ENCODE assay signal across 24 cellular contexts in genomic region chr16:20853981-20854620, GRCh38. TPM values are rescaled to one million over a fixed set of nuclear protein-coding genes. Genes with fewer than 3 reads are reported as not detected.
DNase-seq lines count a peak whose midpoint lies in the region; ATAC-seq, FAIRE-seq and TF ChIP-seq lines count a peak whose summit lies in the region.
"Had no signal": no experiment of that assay in that cellular context is flagged by ENCODE, and none has a peak within 500 bp of the region (broad histone marks: within the 10 kb centered on the region; RNA-seq: fewer than 3 reads in every experiment).

No MANE protein-coding gene starts in this region.

- DNase-seq in left ventricle myocardium inferior = no peak
- no peak for DNase-seq in left ventricle myocardium superior
- DNase-seq in WTC11 (ENCODE audit: low spot score) = no peak
- no peak for DNase-seq in keratinocyte (ENCODE audit: low read depth, low spot score)
- DNase-seq in uterus = no peak
- DNase-seq in NCI-H1417 (lab: John Stamatoyannopoulos, UW) = no peak
- no peak for DNase-seq in hippocampal formation (lab: John Stamatoyannopoulos, UW)
- DNase-seq: activated CD8-positive, alpha-beta T cell treated with anti-CD3 and anti-CD28 coated beads, Interleukin-2, amount 10 ng/mL, durations not matched to agents 7 days and 5 days; activated naive CD4-positive, alpha-beta T cell treated with anti-CD3 and anti-CD28 coated beads, Interleukin-2, amount 10 ng/mL, durations not matched to agents 7 days and 5 days; cerebellar nuclear complex; DMS 273 treated with DMSO at 0.1 percent for 48 hours; effector CD8-positive, alpha-beta T cell; esophagus squamous epithelium; naive thymus-derived CD8-positive, alpha-beta T cell; NCI-H2171; NCI-H524 treated with DMSO at 0.1 percent for 48 hours; pancreas; right lobe of liver; stimulated activated CD8-positive, alpha-beta memory T cell treated with anti-CD3 and anti-CD28 coated beads, Interleukin-4, amount 100 ng/mL, for 48 hours had no signal

- H2AFZ ChIP-seq in keratinocyte (ENCODE audit: control insufficient read depth, low read length) = no peak overlapping the region

- H3K4me1 ChIP-seq in left ventricle myocardium inferior (peaks cover 70% of the 10 kb centered on the region), keratinocyte (ENCODE audit: control insufficient read depth, extremely low read depth, insufficient read depth, low read length) (peaks cover 33% of the 10 kb centered on the region), uterus (peaks cover 14 to 20% of the 10 kb centered on the region in 2 donors)

- no peaks in the 10 kb centered on the region for H3K9me1 ChIP-seq in keratinocyte (ENCODE audit: control insufficient read depth, extremely low read depth, insufficient read depth, low read length)

- no peaks in the 10 kb centered on the region for H3K9me3 Mint-ChIP-seq in WTC11
- H3K9me3 Mint-ChIP-seq: activated naive CD4-positive, alpha-beta T cell treated with anti-CD3 and anti-CD28 coated beads, Interleukin-2, amount 10 ng/mL, durations not matched to agents 7 days and 5 days; naive thymus-derived CD8-positive, alpha-beta T cell had no signal

- H3K4me3 Mint-ChIP-seq in WTC11 = no peak overlapping the region
- H3K4me3 Mint-ChIP-seq: activated CD8-positive, alpha-beta T cell treated with anti-CD3 and anti-CD28 coated beads, Interleukin-2, amount 10 ng/mL, durations not matched to agents 7 days and 5 days; activated naive CD4-positive, alpha-beta T cell treated with anti-CD3 and anti-CD28 coated beads, Interleukin-2, amount 10 ng/mL, durations not matched to agents 7 days and 5 days; naive thymus-derived CD8-positive, alpha-beta T cell had no signal

- TF ChIP-seq POLR2A in uterus (IDR thresholded peaks at IDR 0.05) = no peak

- H3K27ac ChIP-seq in left ventricle myocardium inferior (replicated peaks) (peak overlapping the region; percentile 92), keratinocyte (ENCODE audit: control insufficient read depth, insufficient read depth, low read length) (no peak overlapping the region), uterus (peak overlapping the region; percentile 77 to 85)
- H3K27ac ChIP-seq: BLaER1 treated with 17β-estradiol and CSF1 and Interleukin-3, amounts not matched to agents 10 nM and 100 nM; pancreas; right lobe of liver had no signal

- peak; percentile 41 for FAIRE-seq in keratinocyte (lab: Jason Lieb, UNC)
- FAIRE-seq: G401.6, K562, pancreas had no signal

- ATAC-seq in left ventricle myocardium superior (no peak), WTC11 (no peak), GM18873 (IDR thresholded peaks at IDR 0.05; ENCODE audit: low FRiP score, unreplicated experiment) (no peak)
- ATAC-seq: activated CD8-positive, alpha-beta T cell treated with anti-CD3 and anti-CD28 coated beads, Interleukin-2, amount 10 ng/mL, durations not matched to agents 7 days and 5 days; K562; naive thymus-derived CD8-positive, alpha-beta T cell; pancreas had no signal

- H3K4me2 ChIP-seq in keratinocyte (ENCODE audit: control insufficient read depth, extremely low read depth, insufficient read depth, low read depth, low read length) = no peak overlapping the region

- no peaks in the 10 kb centered on the region for H3K79me2 ChIP-seq in keratinocyte (ENCODE audit: control insufficient read depth, insufficient read depth, low read length)

- POLR2A ChIA-PET in WTC11 (lab: Charles Lee) = interaction anchor here (0.6 kb wide), 1 partner anchor 1496 kb away, joined by 3 read pairs; no protein-coding TSS in a partner anchor

- H3K4me3 ChIP-seq in left ventricle myocardium inferior (no peak overlapping the region), keratinocyte (ENCODE audit: control insufficient read depth in 2 of 3, extremely low read depth in 1 of 3, insufficient read depth in 2 of 3, low read depth in 1 of 3, low read length in 3 of 3) (no peak overlapping the region), uterus (no peak overlapping the region)
- H3K4me3 ChIP-seq: BLaER1 treated with 17β-estradiol and CSF1 and Interleukin-3, amounts not matched to agents 10 nM and 100 nM; esophagus squamous epithelium; K562; pancreas; right lobe of liver; vagina had no signal

- H3K9ac ChIP-seq in keratinocyte (ENCODE audit: control insufficient read depth, extremely low read depth, insufficient read depth, low read length) = no peak overlapping the region
- H3K9ac ChIP-seq: BLaER1 treated with 17β-estradiol and CSF1 and Interleukin-3, amounts not matched to agents 10 nM and 100 nM had no signal

- no peaks in the 10 kb centered on the region for H3K9me3 ChIP-seq in left ventricle myocardium inferior (replicated peaks)
- H3K9me3 ChIP-seq in keratinocyte (ENCODE audit: control insufficient read depth, low read depth, low read length) = no peaks in the 10 kb centered on the region
- no peaks in the 10 kb centered on the region for H3K9me3 ChIP-seq in uterus
- H3K9me3 ChIP-seq: esophagus squamous epithelium, pancreas, right lobe of liver, vagina had no signal

- H3K36me3 ChIP-seq in left ventricle myocardium inferior (peaks cover under 1% of the 10 kb centered on the region), keratinocyte (ENCODE audit: control insufficient read depth in 2 of 2, extremely low read depth in 1 of 2, insufficient read depth in 2 of 2, low read length in 2 of 2) (peaks cover 7 to 9% of the 10 kb centered on the region in 2 experiments), uterus (no peaks in the 10 kb centered on the region)
- H3K36me3 ChIP-seq: pancreas had no signal

- H3K4me1 Mint-ChIP-seq in WTC11 = peaks cover 22% of the 10 kb centered on the region

- H3K27me3 ChIP-seq in left ventricle myocardium inferior (ENCODE audit: low read depth) (no peaks in the 10 kb centered on the region), keratinocyte (ENCODE audit: control insufficient read depth, extremely low read depth, insufficient read depth, low read length) (no peaks in the 10 kb centered on the region), uterus (no peaks in the 10 kb centered on the region)
- H3K27me3 ChIP-seq: BLaER1 treated with 17β-estradiol and CSF1 and Interleukin-3, amounts not matched to agents 10 nM and 100 nM; esophagus squamous epithelium; pancreas; right lobe of liver; vagina had no signal

- CTCF ChIA-PET in WTC11 (lab: Charles Lee) = interaction anchor here (0.9 to 2.5 kb wide), 3 partner anchors 101 to 230 kb away, joined by 3 to 9 read pairs (median 4); no protein-coding TSS in a partner anchor

- H4K20me1 ChIP-seq in keratinocyte (ENCODE audit: control insufficient read depth, extremely low read depth, insufficient read depth, low read length) = no peaks in the 10 kb centered on the region

- no peaks in the 10 kb centered on the region for H3K27me3 Mint-ChIP-seq in WTC11 (ENCODE audit: low read depth)
- H3K27me3 Mint-ChIP-seq: activated naive CD4-positive, alpha-beta T cell treated with anti-CD3 and anti-CD28 coated beads, Interleukin-2, amount 10 ng/mL, durations not matched to agents 7 days and 5 days; naive thymus-derived CD8-positive, alpha-beta T cell had no signal

- peak overlapping the region; percentile 54; the same call in 1 of the 2 replicates for H3K27ac Mint-ChIP-seq in WTC11
- H3K27ac Mint-ChIP-seq: activated CD8-positive, alpha-beta T cell treated with anti-CD3 and anti-CD28 coated beads, Interleukin-2, amount 10 ng/mL, durations not matched to agents 7 days and 5 days; activated naive CD4-positive, alpha-beta T cell treated with anti-CD3 and anti-CD28 coated beads, Interleukin-2, amount 10 ng/mL, durations not matched to agents 7 days and 5 days had no signal

- intact Hi-C loops in left ventricle myocardium inferior (cut with micrococcal nuclease) = no loop called here
- intact Hi-C loops in left ventricle myocardium superior (cut with micrococcal nuclease) = loop anchor here (10.0 kb wide), 1 partner anchor 51 kb away; the partner anchor contains the start of genes DCUN1D3 and LYRM1
- intact Hi-C loops in uterus (cut with DNase I; ENCODE audit: low total_unique reads) = loop anchor here (10.0 kb wide), 1 partner anchor 51 kb away; the partner anchor contains the start of genes DCUN1D3 and LYRM1

- TF ChIP-seq CTCF in left ventricle myocardium inferior (IDR thresholded peaks at IDR 0.05; ENCODE audit: borderline replicate concordance) (no peak), WTC11 (IDR thresholded peaks at IDR 0.05) (no peak), keratinocyte (optimal IDR thresholded peaks at IDR 0.05 in 1 of 3, IDR thresholded peaks at IDR 0.05 in 1 of 3, conservative IDR thresholded peaks at IDR 0.05 in 1 of 3; ENCODE audit: extremely low read depth in 1 of 3, insufficient read depth in 2 of 3, low read length in 3 of 3) (no peak), uterus (IDR thresholded peaks at IDR 0.05) (no peak)

- dilution Hi-C loops in keratinocyte (cut with MboI; ENCODE audit: extremely low pct_ligation_motif_present, low sequenced_read_pairs) = no loop called here

- H3K36me3 Mint-ChIP-seq in WTC11 = peaks cover 3% of the 10 kb centered on the region; the same call in 1 of the 2 replicates

RNA-seq across cellular contexts. Expression of gene DCUN1D3, which starts 46.1 kb away (rescaled TPM):
- 9.8 TPM for total RNA-seq in left ventricle myocardium inferior
- total RNA-seq in left ventricle myocardium superior = 16.5 TPM
- total RNA-seq in WTC11 (2021) = 12.8 to 14.7 TPM (median 14.4 TPM) in 3 replicates
- 8.0 to 10.0 TPM (median 9.4 TPM) in 3 replicates for polyA plus RNA-seq in keratinocyte
- 14.8 TPM for polyA plus RNA-seq in keratinocyte (2011; ENCODE audit: low read depth)
- 7.1 and 9.8 TPM in 2 replicates for polyA plus RNA-seq in keratinocyte (2011; cell fraction: cytosol; rRNA removed)
- 12.2 and 15.4 TPM in 2 replicates for polyA plus RNA-seq in keratinocyte (2011; cell fraction: nucleus; rRNA removed)
- 11.5 and 28.0 TPM in 2 replicates for polyA plus RNA-seq in keratinocyte (2012; ENCODE audit: low replicate concordance)
- polyA minus RNA-seq in keratinocyte = 18.5 to 29.4 TPM (median 27.1 TPM) in 3 replicates
- polyA minus RNA-seq in keratinocyte (2011; cell fraction: cytosol; rRNA and poly(A)+ RNA removed) = 14.8 TPM
- 13.1 and 21.9 TPM in 2 replicates for polyA minus RNA-seq in keratinocyte (2011; cell fraction: nucleus; rRNA and poly(A)+ RNA removed)
- 10 to 100 TPM; 14.7 to 38.0 (median 21.5) TPM for total RNA-seq in uterus

RNA-seq across cellular contexts. Expression of gene LYRM1, which starts 46.5 kb away (rescaled TPM):
- total RNA-seq in left ventricle myocardium inferior = 45.4 TPM
- 71.5 TPM for total RNA-seq in left ventricle myocardium superior
- total RNA-seq in WTC11 (2021) = 11.4 to 15.0 TPM (median 12.3 TPM) in 3 replicates
- polyA plus RNA-seq in keratinocyte = 13.1 to 27.1 TPM (median 21.7 TPM) in 3 replicates
- polyA plus RNA-seq in keratinocyte (2011; ENCODE audit: low read depth) = 13.0 TPM
- 19.7 and 28.4 TPM in 2 replicates for polyA plus RNA-seq in keratinocyte (2011; cell fraction: cytosol; rRNA removed)
- polyA plus RNA-seq in keratinocyte (2011; cell fraction: nucleus; rRNA removed) = 6.4 and 10.7 TPM in 2 replicates
- 22.6 and 25.4 TPM in 2 replicates for polyA plus RNA-seq in keratinocyte (2012; ENCODE audit: low replicate concordance)
- 2.3 to 12.0 TPM (median 5.1 TPM) in 3 replicates for polyA minus RNA-seq in keratinocyte
- 16.9 TPM for polyA minus RNA-seq in keratinocyte (2011; cell fraction: cytosol; rRNA and poly(A)+ RNA removed)
- polyA minus RNA-seq in keratinocyte (2011; cell fraction: nucleus; rRNA and poly(A)+ RNA removed) = 0.85 and 1.8 TPM in 2 replicates
- total RNA-seq in uterus = 100 to 1,000 TPM in 1 of 4 donors, 10 to 100 TPM in 3; 40.0 to 201 (median 51.0) TPM

RNA-seq across cellular contexts. Expression of gene REXO5, which starts 47.8 kb away (rescaled TPM):
- total RNA-seq in left ventricle myocardium inferior = 5.9 TPM
- 5.4 TPM for total RNA-seq in left ventricle myocardium superior
- 8.5 to 10.5 TPM (median 9.2 TPM) in 3 replicates for total RNA-seq in WTC11 (2021)
- polyA plus RNA-seq in keratinocyte = 1.3 to 2.6 TPM (median 1.8 TPM) in 3 replicates
- polyA plus RNA-seq in keratinocyte (2011; ENCODE audit: low read depth) = 2.0 TPM
- polyA plus RNA-seq in keratinocyte (2011; cell fraction: cytosol; rRNA removed) = 0.96 and 1.4 TPM in 2 replicates
- 3.8 and 4.3 TPM in 2 replicates for polyA plus RNA-seq in keratinocyte (2011; cell fraction: nucleus; rRNA removed)
- polyA plus RNA-seq in keratinocyte (2012; ENCODE audit: low replicate concordance) = 1.5 and 1.8 TPM in 2 replicates
- 1.3 to 2.1 TPM (median 1.5 TPM) in 3 replicates for polyA minus RNA-seq in keratinocyte
- polyA minus RNA-seq in keratinocyte (2011; cell fraction: cytosol; rRNA and poly(A)+ RNA removed) = 3.1 TPM
- polyA minus RNA-seq in keratinocyte (2011; cell fraction: nucleus; rRNA and poly(A)+ RNA removed) = 1.7 and 3.8 TPM in 2 replicates
- total RNA-seq in uterus = 10 to 100 TPM in 1 of 4 donors, 1 to 10 TPM in 1, under 1 TPM in 1, not detected in 1; 0.88 to 16.6 (median 6.2) TPM

RNA-seq across cellular contexts. Expression of gene ERI2, which starts 47.8 kb away (rescaled TPM):
- total RNA-seq in left ventricle myocardium inferior (9.8 TPM), left ventricle myocardium superior (11.5 TPM), WTC11 (2021) (15.7 to 18.3 TPM (median 16.9 TPM) in 3 replicates), uterus (10 to 100 TPM in 1 of 4 donors, 1 to 10 TPM in 2, under 1 TPM in 1; 0.88 to 37.3 (median 5.0) TPM)
- 15.2 to 35.3 TPM (median 19.5 TPM) in 3 replicates for polyA plus RNA-seq in keratinocyte
- 16.9 TPM for polyA plus RNA-seq in keratinocyte (2011; ENCODE audit: low read depth)
- polyA plus RNA-seq in keratinocyte (2011; cell fraction: cytosol; rRNA removed) = 8.5 and 15.5 TPM in 2 replicates
- polyA plus RNA-seq in keratinocyte (2011; cell fraction: nucleus; rRNA removed) = 11.2 and 18.7 TPM in 2 replicates
- polyA plus RNA-seq in keratinocyte (2012; ENCODE audit: low replicate concordance) = 10.6 and 11.2 TPM in 2 replicates
- polyA minus RNA-seq in keratinocyte = 2.0 to 10.3 TPM (median 6.2 TPM) in 3 replicates
- polyA minus RNA-seq in keratinocyte (2011; cell fraction: cytosol; rRNA and poly(A)+ RNA removed) = 5.6 TPM
- 4.7 and 10.2 TPM in 2 replicates for polyA minus RNA-seq in keratinocyte (2011; cell fraction: nucleus; rRNA and poly(A)+ RNA removed)
